ENCODE assay signal across 10 cellular contexts in the genomic region with DNA sequence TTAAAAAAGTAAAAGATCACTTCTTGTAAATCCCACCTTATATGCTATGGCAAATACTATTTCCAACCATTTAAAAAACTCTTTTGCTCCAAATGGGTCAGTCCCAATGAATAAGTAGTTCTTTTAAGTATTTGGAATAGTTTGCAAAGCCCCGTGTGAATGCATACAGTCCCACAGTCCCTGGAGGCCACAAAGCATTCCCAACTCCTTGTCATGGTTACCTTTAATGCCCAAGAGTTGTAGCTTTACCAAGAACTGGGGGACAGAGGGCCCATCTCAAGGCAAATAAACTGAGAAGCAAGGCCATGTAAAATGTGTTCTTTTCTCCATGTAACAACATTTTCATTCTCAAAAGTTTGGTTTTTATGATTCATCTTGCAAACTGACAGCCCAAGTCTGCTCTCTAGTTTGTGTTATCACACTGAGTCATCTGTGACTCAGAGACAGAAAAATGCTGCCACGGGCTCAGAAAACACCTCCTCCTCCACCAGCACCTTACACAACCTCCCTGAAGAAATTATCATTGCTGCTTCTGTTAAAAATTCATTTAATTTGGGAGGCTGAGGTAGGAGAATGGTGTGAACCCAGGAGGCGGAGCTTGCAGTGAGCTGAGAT.
DNase-seq lines count a peak whose midpoint lies in the region; ATAC-seq and TF ChIP-seq lines count a peak whose summit lies in the region.
"Had no signal": no experiment of that assay in that cellular context is flagged by ENCODE, and none has a peak within 500 bp of the region (broad histone marks: within the 10 kb centered on the region; RNA-seq: fewer than 3 reads in every experiment).

No MANE protein-coding gene starts in this region.

- WGBS in mesenchymal stem cell = 10% methylated on average over 3 of the region's 3 CpGs

- no peak overlapping the region for H3K4me2 ChIP-seq in mesenchymal stem cell (ENCODE audit: low read length, poor library complexity, severe bottlenecking)

- in situ Hi-C loops in astrocyte of the spinal cord (cut with HindIII; ENCODE audit: low sequenced_read_pairs) = no loop called here

- H3K9ac ChIP-seq in mesenchymal stem cell (ENCODE audit: low read length) = peak overlapping the region; percentile 12

- H3K14ac ChIP-seq in mesenchymal stem cell (ENCODE audit: low read length in 2 of 2) = no peak overlapping the region

- H3K9me3 ChIP-seq in mesenchymal stem cell (ENCODE audit: control insufficient read depth, low read length) = no peaks in the 10 kb centered on the region
- H3K9me3 ChIP-seq: pancreas had no signal

- peak; percentile 90 for DNase-seq in AG10803 (ENCODE audit: low read depth)
- DNase-seq in HT1080 (ENCODE audit: low read depth) = peak; percentile 97
- DNase-seq in astrocyte of the spinal cord (ENCODE audit: low read depth, low spot score) = peak; percentile 94
- peak; percentile 93 for DNase-seq in mesenchymal stem cell
- DNase-seq in COLO668 (lab: John Stamatoyannopoulos, UW; ENCODE audit: unreplicated experiment) = no peak
- DNase-seq in NCI-H524 (lab: John Stamatoyannopoulos, UW) = no peak
- DNase-seq in stimulated activated naive B cell treated with anti-CD40 and anti-IgM and Interleukin-4, amounts not matched to agents 10 μg/mL and 1 μg/mL and 100 μg/mL, for 72 hours = no peak
- DNase-seq: NCI-H187, pancreas had no signal

- no peak overlapping the region for H3K4me3 ChIP-seq in AG10803 (ENCODE audit: low read length)
- H3K4me3 ChIP-seq in astrocyte of the spinal cord (ENCODE audit: low read depth, low read length) = no peak overlapping the region
- H3K4me3 ChIP-seq in mesenchymal stem cell (ENCODE audit: insufficient read depth in 1 of 2, low read depth in 1 of 2, low read length in 2 of 2) = peak overlapping the region in 1 of 2 experiments; percentile 28
- H3K4me3 ChIP-seq: pancreas had no signal

- H3K4me1 Mint-ChIP-seq in stimulated activated naive B cell treated with anti-CD40 and anti-IgM and Interleukin-4, amounts not matched to agents 10 μg/mL and 1 μg/mL and 100 μg/mL, for 72 hours = no peaks in the 10 kb centered on the region

- H3K18ac ChIP-seq in mesenchymal stem cell (ENCODE audit: low read depth in 1 of 2, low read length in 2 of 2) = no peak overlapping the region

- H3K36me3 ChIP-seq in mesenchymal stem cell (ENCODE audit: control insufficient read depth in 1 of 2, insufficient read depth in 2 of 2, low read depth in 1 of 2, low read length in 2 of 2) = no peaks in the 10 kb centered on the region
- H3K36me3 ChIP-seq: pancreas had no signal

- peaks cover 3% of the 10 kb centered on the region for H3K4me1 ChIP-seq in mesenchymal stem cell (ENCODE audit: control insufficient read depth, insufficient read depth, low read depth, low read length)
- H3K4me1 ChIP-seq: pancreas had no signal

- no peak overlapping the region for H4K8ac ChIP-seq in mesenchymal stem cell (ENCODE audit: low read length)

- no peak overlapping the region for H3K4ac ChIP-seq in mesenchymal stem cell (ENCODE audit: low read depth in 1 of 2, low read length in 2 of 2)

- no peaks in the 10 kb centered on the region for H3K36me3 Mint-ChIP-seq in stimulated activated naive B cell treated with anti-CD40 and anti-IgM and Interleukin-4, amounts not matched to agents 10 μg/mL and 1 μg/mL and 100 μg/mL, for 72 hours

- no peak overlapping the region for H4K91ac ChIP-seq in mesenchymal stem cell (ENCODE audit: low read length)

- H2AK5ac ChIP-seq in mesenchymal stem cell (ENCODE audit: low read length, severe bottlenecking) = no peak overlapping the region

- TF ChIP-seq CTCF in AG10803 (conservative IDR thresholded peaks at IDR 0.05; ENCODE audit: low read length) (no peak), astrocyte of the spinal cord (IDR thresholded peaks at IDR 0.05; ENCODE audit: low read depth, low read length) (no peak)

- no peak overlapping the region for H2BK5ac ChIP-seq in mesenchymal stem cell (ENCODE audit: low read depth, low read length, poor library complexity, severe bottlenecking)

- peak overlapping the region; percentile 62 for H3K27ac ChIP-seq in mesenchymal stem cell (ENCODE audit: low read length, poor library complexity, severe bottlenecking)
- H3K27ac ChIP-seq: pancreas had no signal

- no peaks in the 10 kb centered on the region for H3K79me1 ChIP-seq in mesenchymal stem cell (replicated peaks; ENCODE audit: low read length, poor library complexity, severe bottlenecking)

- H2AFZ ChIP-seq in mesenchymal stem cell (ENCODE audit: low read depth, low read length) = no peak overlapping the region

- ATAC-seq in GM21515 (IDR thresholded peaks at IDR 0.05; ENCODE audit: unreplicated experiment) = no peak
- no peak for ATAC-seq in stimulated activated naive B cell treated with anti-CD40 and anti-IgM and Interleukin-4, amounts not matched to agents 10 μg/mL and 1 μg/mL and 100 μg/mL, for 72 hours (replicated peaks)

- peaks cover 0 to under 1% of the 10 kb centered on the region in 2 donors for H3K9me3 Mint-ChIP-seq in stimulated activated naive B cell treated with anti-CD40 and anti-IgM and Interleukin-4, amounts not matched to agents 10 μg/mL and 1 μg/mL and 100 μg/mL, for 72 hours

- no peak overlapping the region for H3K4me3 Mint-ChIP-seq in stimulated activated naive B cell treated with anti-CD40 and anti-IgM and Interleukin-4, amounts not matched to agents 10 μg/mL and 1 μg/mL and 100 μg/mL, for 72 hours

- H2BK120ac ChIP-seq in mesenchymal stem cell (ENCODE audit: low read depth, low read length) = no peak overlapping the region

- no peak overlapping the region for H3K27ac Mint-ChIP-seq in stimulated activated naive B cell treated with anti-CD40 and anti-IgM and Interleukin-4, amounts not matched to agents 10 μg/mL and 1 μg/mL and 100 μg/mL, for 72 hours

- H3K27me3 Mint-ChIP-seq in stimulated activated naive B cell treated with anti-CD40 and anti-IgM and Interleukin-4, amounts not matched to agents 10 μg/mL and 1 μg/mL and 100 μg/mL, for 72 hours = no peaks in the 10 kb centered on the region

- H3K23ac ChIP-seq in mesenchymal stem cell (ENCODE audit: low read length in 2 of 2) = no peak overlapping the region

- no peak overlapping the region for H2BK12ac ChIP-seq in mesenchymal stem cell (ENCODE audit: low read length in 2 of 2)

- no peaks in the 10 kb centered on the region for H3K27me3 ChIP-seq in mesenchymal stem cell (ENCODE audit: control insufficient read depth in 1 of 2, insufficient read depth in 1 of 2, low read length in 2 of 2)
- H3K27me3 ChIP-seq: pancreas had no signal

- H2BK15ac ChIP-seq in mesenchymal stem cell (ENCODE audit: low read depth, poor library complexity, severe bottlenecking) = no peak overlapping the region

Comparison
In these comparisons a context has a peak if more than half of its experiments do, and no peak if none do; other contexts are left out.
1. DNase-seq: peak in AG10803 (single experiment), HT1080 (single experiment), astrocyte of the spinal cord (single experiment) and mesenchymal stem cell (single experiment); none in COLO668 (single experiment), NCI-H524 (0 of 2) and stimulated activated naive B cell treated with anti-CD40 and anti-IgM and Interleukin-4, amounts not matched to agents 10 μg/mL and 1 μg/mL and 100 μg/mL, for 72 hours (single experiment).